Comparison of ENCODE assay signal across 34 cellular contexts in genomic region chr18:36813111-36813752, GRCh38. TPM values are rescaled to one million over a fixed set of nuclear protein-coding genes. Genes with fewer than 3 reads are reported as not detected.
A peak's percentile ranks its signal among the peaks of the same experiment; 100 is the strongest.
DNase-seq lines count a peak whose midpoint lies in the region; ATAC-seq, FAIRE-seq and TF ChIP-seq lines count a peak whose summit lies in the region.
"Had no signal": no experiment of that assay in that cellular context is flagged by ENCODE, and none has a peak within 500 bp of the region (broad histone marks: within the 10 kb centered on the region; RNA-seq: fewer than 3 reads in every experiment).

No MANE protein-coding gene starts in this region.

- H3K27ac ChIP-seq in CD4-positive, CD25-positive, alpha-beta regulatory T cell (ENCODE audit: insufficient read depth, low read length, poor library complexity, severe bottlenecking), result no peak overlapping the region
- H3K27ac ChIP-seq in esophagus muscularis mucosa (replicated peaks in 1 of 4) (peak overlapping the region; percentile 28 to 70 (median 50)), foreskin keratinocyte (no peak overlapping the region)
- H3K27ac ChIP-seq: epithelial cell of prostate, heart right ventricle, psoas muscle had no signal

- H3K4me3 Mint-ChIP-seq in activated CD4-positive, alpha-beta memory T cell treated with anti-CD3 and anti-CD28 coated beads for 36 hours, result no peak overlapping the region
- no peak overlapping the region for H3K4me3 Mint-ChIP-seq in activated CD4-positive, alpha-beta memory T cell treated with anti-CD3 and anti-CD28 coated beads, Interleukin-2, amount 10 ng/mL, durations not matched to agents 7 days and 5 days
- no peak overlapping the region for H3K4me3 Mint-ChIP-seq in CD4-positive, CD25-positive, alpha-beta regulatory T cell
- H3K4me3 Mint-ChIP-seq in nephron progenitor cell, result no peak overlapping the region
- H3K4me3 Mint-ChIP-seq: activated CD4-positive, alpha-beta T cell treated with anti-CD3 and anti-CD28 coated beads, Interleukin-2, amount 10 ng/mL, durations not matched to agents 7 days and 5 days; B cell had no signal

- TF ChIP-seq EP300 in esophagus muscularis mucosa (IDR thresholded peaks at IDR 0.05), result no peak

- ATAC-seq in CD4-positive, CD25-positive, alpha-beta regulatory T cell (ENCODE audit: low read depth in 2 of 2), result no peak
- ATAC-seq in foreskin keratinocyte (no peak), GM21526 (IDR thresholded peaks at IDR 0.05; ENCODE audit: low FRiP score, unreplicated experiment) (no peak)
- ATAC-seq: psoas muscle; stimulated activated naive CD8-positive, alpha-beta T cell treated with anti-CD3 and anti-CD28 coated beads, Interleukin-15, Interleukin-2, amounts not matched to agents 100 U/mL and 50 U/mL, for 24 hours had no signal

- H3K27me3 Mint-ChIP-seq in activated CD4-positive, alpha-beta memory T cell treated with anti-CD3 and anti-CD28 coated beads for 36 hours, result no peaks in the 10 kb centered on the region
- no peaks in the 10 kb centered on the region for H3K27me3 Mint-ChIP-seq in activated CD4-positive, alpha-beta memory T cell treated with anti-CD3 and anti-CD28 coated beads, Interleukin-2, amount 10 ng/mL, durations not matched to agents 7 days and 5 days
- no peaks in the 10 kb centered on the region for H3K27me3 Mint-ChIP-seq in CD4-positive, CD25-positive, alpha-beta regulatory T cell
- no peaks in the 10 kb centered on the region for H3K27me3 Mint-ChIP-seq in nephron progenitor cell (ENCODE audit: low read depth, poor library complexity)
- H3K27me3 Mint-ChIP-seq: activated CD4-positive, alpha-beta T cell treated with anti-CD3 and anti-CD28 coated beads, Interleukin-2, amount 10 ng/mL, durations not matched to agents 7 days and 5 days; B cell had no signal

- H3K27me3 ChIP-seq in CD4-positive, CD25-positive, alpha-beta regulatory T cell (ENCODE audit: control insufficient read depth, insufficient read depth, low read length), result no peaks in the 10 kb centered on the region
- no peaks in the 10 kb centered on the region for H3K27me3 ChIP-seq in esophagus muscularis mucosa
- H3K27me3 ChIP-seq in foreskin keratinocyte, result no peaks in the 10 kb centered on the region
- H3K27me3 ChIP-seq: breast epithelium, heart right ventricle, sigmoid colon had no signal

- peak overlapping the region; percentile 66 for H3K27ac Mint-ChIP-seq in activated CD4-positive, alpha-beta memory T cell treated with anti-CD3 and anti-CD28 coated beads for 36 hours
- no peak overlapping the region for H3K27ac Mint-ChIP-seq in activated CD4-positive, alpha-beta memory T cell treated with anti-CD3 and anti-CD28 coated beads, Interleukin-2, amount 10 ng/mL, durations not matched to agents 7 days and 5 days
- peak overlapping the region in 2 of 3 donors; percentile 16 to 62 for H3K27ac Mint-ChIP-seq in CD4-positive, CD25-positive, alpha-beta regulatory T cell
- peak overlapping the region; percentile 8 for H3K27ac Mint-ChIP-seq in nephron progenitor cell
- H3K27ac Mint-ChIP-seq: activated CD4-positive, alpha-beta T cell treated with anti-CD3 and anti-CD28 coated beads, Interleukin-2, amount 10 ng/mL, durations not matched to agents 7 days and 5 days; B cell had no signal

- H3K4me1 Mint-ChIP-seq in activated CD4-positive, alpha-beta memory T cell treated with anti-CD3 and anti-CD28 coated beads for 36 hours (ENCODE audit: low read depth), result peaks cover 15% of the 10 kb centered on the region
- peaks cover 8% of the 10 kb centered on the region for H3K4me1 Mint-ChIP-seq in activated CD4-positive, alpha-beta memory T cell treated with anti-CD3 and anti-CD28 coated beads, Interleukin-2, amount 10 ng/mL, durations not matched to agents 7 days and 5 days
- peaks cover 13 to 28% (median 19%) of the 10 kb centered on the region in 4 donors for H3K4me1 Mint-ChIP-seq in CD4-positive, CD25-positive, alpha-beta regulatory T cell
- peaks cover 34% of the 10 kb centered on the region for H3K4me1 Mint-ChIP-seq in nephron progenitor cell

- peaks cover 16% of the 10 kb centered on the region for H3K36me3 Mint-ChIP-seq in activated CD4-positive, alpha-beta memory T cell treated with anti-CD3 and anti-CD28 coated beads for 36 hours
- peaks cover 42% of the 10 kb centered on the region for H3K36me3 Mint-ChIP-seq in activated CD4-positive, alpha-beta memory T cell treated with anti-CD3 and anti-CD28 coated beads, Interleukin-2, amount 10 ng/mL, durations not matched to agents 7 days and 5 days (ENCODE audit: low read depth)
- H3K36me3 Mint-ChIP-seq in CD4-positive, CD25-positive, alpha-beta regulatory T cell, result peaks cover 26% of the 10 kb centered on the region
- H3K36me3 Mint-ChIP-seq in nephron progenitor cell (ENCODE audit: low read depth), result peaks cover 49% of the 10 kb centered on the region

- no peaks in the 10 kb centered on the region for H3K4me1 ChIP-seq in CD4-positive, CD25-positive, alpha-beta regulatory T cell (ENCODE audit: control insufficient read depth, insufficient read depth, low read length, poor library complexity, severe bottlenecking)
- H3K4me1 ChIP-seq in esophagus muscularis mucosa, result peaks cover 9 to 36% (median 31%) of the 10 kb centered on the region in 4 donors
- H3K4me1 ChIP-seq in foreskin keratinocyte, result peaks cover 21% of the 10 kb centered on the region
- H3K4me1 ChIP-seq: breast epithelium, HAP-1, psoas muscle had no signal

- no peak overlapping the region for H3K4me3 ChIP-seq in CD4-positive, CD25-positive, alpha-beta regulatory T cell (ENCODE audit: low read depth, low read length)
- no peak overlapping the region for H3K4me3 ChIP-seq in esophagus muscularis mucosa
- H3K4me3 ChIP-seq: breast epithelium, HAP-1, heart right ventricle, psoas muscle, sigmoid colon had no signal

- TF ChIP-seq CTCF in esophagus muscularis mucosa (IDR thresholded peaks at IDR 0.05) (no peak), nephron progenitor cell (IDR thresholded peaks at IDR 0.05) (no peak), foreskin keratinocyte (conservative IDR thresholded peaks at IDR 0.05) (no peak)

- no peaks in the 10 kb centered on the region for H3K9me3 Mint-ChIP-seq in activated CD4-positive, alpha-beta memory T cell treated with anti-CD3 and anti-CD28 coated beads for 36 hours
- no peaks in the 10 kb centered on the region for H3K9me3 Mint-ChIP-seq in activated CD4-positive, alpha-beta memory T cell treated with anti-CD3 and anti-CD28 coated beads, Interleukin-2, amount 10 ng/mL, durations not matched to agents 7 days and 5 days
- no peaks in the 10 kb centered on the region for H3K9me3 Mint-ChIP-seq in CD4-positive, CD25-positive, alpha-beta regulatory T cell
- H3K9me3 Mint-ChIP-seq in nephron progenitor cell, result no peaks in the 10 kb centered on the region
- H3K9me3 Mint-ChIP-seq: activated CD4-positive, alpha-beta T cell treated with anti-CD3 and anti-CD28 coated beads, Interleukin-2, amount 10 ng/mL, durations not matched to agents 7 days and 5 days had no signal

- POLR2A ChIA-PET in activated CD4-positive, alpha-beta memory T cell treated with anti-CD3 and anti-CD28 coated beads for 36 hours (lab: Charles Lee), result no interaction called here
- POLR2A ChIA-PET in activated CD4-positive, alpha-beta memory T cell treated with anti-CD3 and anti-CD28 coated beads, Interleukin-2, amount 10 ng/mL, durations not matched to agents 7 days and 5 days (lab: Charles Lee), result interaction anchor here (2.9 kb wide), 1 partner anchor 16 kb away, joined by 13 read pairs; the partner anchor contains the start of genes KIAA1328 and TPGS2

- WGBS in esophagus muscularis mucosa, result 82% methylated on average over 4 of the region's 4 CpGs

- DNase-seq in activated CD4-positive, alpha-beta memory T cell treated with anti-CD3 and anti-CD28 coated beads for 36 hours, result no peak
- DNase-seq in activated CD4-positive, alpha-beta memory T cell treated with anti-CD3 and anti-CD28 coated beads, Interleukin-2, amount 10 ng/mL, durations not matched to agents 7 days and 5 days, result no peak
- DNase-seq in CD4-positive, CD25-positive, alpha-beta regulatory T cell, result no peak
- DNase-seq in esophagus muscularis mucosa (ENCODE audit: extremely low spot score) (no peak), nephron progenitor cell (no peak), foreskin keratinocyte (no peak), urothelium cell line (ENCODE audit: low spot score) (no peak)
- DNase-seq: activated CD4-positive, alpha-beta T cell treated with anti-CD3 and anti-CD28 coated beads, Interleukin-2, amount 10 ng/mL, durations not matched to agents 7 days and 5 days; activated CD8-positive, alpha-beta memory T cell treated with anti-CD3 and anti-CD28 coated beads, Interleukin-2, amount 50 U/mL, for 48 hours; activated effector memory CD4-positive, alpha-beta T cell treated with anti-CD3 and anti-CD28 coated beads, Interleukin-2, amount 50 U/mL, for 16 hours; COR-L47; effector CD4-positive, alpha-beta T cell; foreskin fibroblast; heart right ventricle; kidney glomerular epithelial cell; mammary epithelial cell; NCI-H1694; NCI-H2171; NCI-H524 treated with DMSO at 0.1 percent for 48 hours; nucleus accumbens; psoas muscle; Right ventricle myocardium superior; sigmoid colon; stimulated activated CD4-positive, alpha-beta T cell treated with anti-CD3 and anti-CD28 coated beads, Interleukin-15, amount 100 ng/mL, for 24 hours; stimulated activated naive CD8-positive, alpha-beta T cell treated with anti-CD3 and anti-CD28 coated beads, Interleukin-15, Interleukin-2, amounts not matched to agents 100 U/mL and 50 U/mL, for 24 hours; T-helper 9 cell had no signal

- H3K36me3 ChIP-seq in CD4-positive, CD25-positive, alpha-beta regulatory T cell (ENCODE audit: control insufficient read depth, insufficient read depth, low read length), result peaks cover 46% of the 10 kb centered on the region
- peaks cover 8 to 43% (median 13%) of the 10 kb centered on the region in 4 donors for H3K36me3 ChIP-seq in esophagus muscularis mucosa
- H3K36me3 ChIP-seq: breast epithelium had no signal

- intact Hi-C loops in activated CD4-positive, alpha-beta memory T cell treated with anti-CD3 and anti-CD28 coated beads for 36 hours (cut with micrococcal nuclease), result no loop called here
- intact Hi-C loops in esophagus muscularis mucosa (cut with DNase I), result no loop called here

- no peak for FAIRE-seq in urothelium cell line (lab: Jason Lieb, UNC)
- FAIRE-seq: A204.1, G401.6, GM18507 had no signal

- no peaks in the 10 kb centered on the region for H3K9me3 ChIP-seq in CD4-positive, CD25-positive, alpha-beta regulatory T cell (ENCODE audit: control insufficient read depth in 2 of 2, low read length in 2 of 2)
- no peaks in the 10 kb centered on the region for H3K9me3 ChIP-seq in esophagus muscularis mucosa
- H3K9me3 ChIP-seq: breast epithelium, HAP-1, heart right ventricle, psoas muscle, sigmoid colon had no signal

- TF ChIP-seq POLR2A in esophagus muscularis mucosa (IDR thresholded peaks at IDR 0.05; ENCODE audit: low read depth), result no peak

- CTCF ChIA-PET in activated CD4-positive, alpha-beta memory T cell treated with anti-CD3 and anti-CD28 coated beads for 36 hours (lab: Charles Lee), result interaction anchor here (1.7 kb wide), 1 partner anchor 126 kb away, joined by 5 read pairs; no protein-coding TSS in a partner anchor
- CTCF ChIA-PET in activated CD4-positive, alpha-beta memory T cell treated with anti-CD3 and anti-CD28 coated beads, Interleukin-2, amount 10 ng/mL, durations not matched to agents 7 days and 5 days (lab: Charles Lee), result interaction anchor here (2.4 to 3.0 kb wide), 2 partner anchors 16 to 126 kb away, joined by 9 to 14 read pairs; partner anchors contain the start of genes KIAA1328 and TPGS2

RNA-seq across cellular contexts. Expression of gene TPGS2, which starts 15.6 kb away (rescaled TPM):
- total RNA-seq in activated CD4-positive, alpha-beta memory T cell treated with anti-CD3 and anti-CD28 coated beads for 36 hours, result 10 to 100 TPM; 77.9 to 83.0 TPM
- total RNA-seq in activated CD4-positive, alpha-beta memory T cell treated with anti-CD3 and anti-CD28 coated beads, Interleukin-2, amount 10 ng/mL, durations not matched to agents 7 days and 5 days, result 100 to 1,000 TPM; 110 TPM
- 45.6 TPM for total RNA-seq in CD4-positive, CD25-positive, alpha-beta regulatory T cell
- polyA plus RNA-seq in CD4-positive, CD25-positive, alpha-beta regulatory T cell, result 100 to 1,000 TPM in 1 of 4 donors, 10 to 100 TPM in 3; 69.1 to 107 (median 75.2) TPM
- 100 to 1,000 TPM in 2 of 4 donors, 10 to 100 TPM in 2; 74.3 to 117 (median 91.5) TPM for total RNA-seq in esophagus muscularis mucosa
- total RNA-seq in foreskin keratinocyte, result 113 and 118 TPM in 2 replicates
- 124 and 143 TPM in 2 replicates for polyA plus RNA-seq in foreskin keratinocyte

RNA-seq across cellular contexts. Expression of gene KIAA1328, which starts 15.7 kb away (rescaled TPM):
- total RNA-seq in activated CD4-positive, alpha-beta memory T cell treated with anti-CD3 and anti-CD28 coated beads for 36 hours, result 1 to 10 TPM; 7.3 to 7.8 TPM
- 1 to 10 TPM; 7.4 to 8.6 TPM for total RNA-seq in activated CD4-positive, alpha-beta memory T cell treated with anti-CD3 and anti-CD28 coated beads, Interleukin-2, amount 10 ng/mL, durations not matched to agents 7 days and 5 days
- 15.4 TPM for total RNA-seq in CD4-positive, CD25-positive, alpha-beta regulatory T cell
- polyA plus RNA-seq in CD4-positive, CD25-positive, alpha-beta regulatory T cell, result 10 to 100 TPM in 1 of 4 donors, 1 to 10 TPM in 3; 7.9 to 10.2 (median 8.4) TPM
- total RNA-seq in esophagus muscularis mucosa, result 10 to 100 TPM; 12.3 to 16.6 (median 13.1) TPM
- total RNA-seq in foreskin keratinocyte, result 4.7 and 4.9 TPM in 2 replicates
- polyA plus RNA-seq in foreskin keratinocyte, result 1.9 and 2.1 TPM in 2 replicates

Comparison
In these comparisons a context has a peak if more than half of its experiments do, and no peak if none do; other contexts are left out.
1. H3K27ac ChIP-seq: peak in esophagus muscularis mucosa (4 of 4); none in CD4-positive, CD25-positive, alpha-beta regulatory T cell (single experiment) and foreskin keratinocyte (single experiment).